In genomic region chr1:164858233-164858632, GRCh38 we compare ENCODE assay signal across 17 cellular contexts.
"Had no signal": no experiment of that assay in that cellular context is flagged by ENCODE, and none has a peak within 500 bp of the region (broad histone marks: within the 10 kb centered on the region; RNA-seq: fewer than 3 reads in every experiment).

No MANE protein-coding gene starts in this region.

- H3K9me3 ChIP-seq: lower lobe of right lung, psoas muscle, suprapubic skin had no signal

- H3K4me3 Mint-ChIP-seq: activated naive CD4-positive, alpha-beta T cell treated with anti-CD3 and anti-CD28 coated beads for 36 hours; activated T-helper 17 cell treated with anti-CD3 and anti-CD28 coated beads, Interleukin-2, amount 50 U/mL, for 72 hours; brain; naive thymus-derived CD8-positive, alpha-beta T cell had no signal

- H3K27ac Mint-ChIP-seq: activated naive CD4-positive, alpha-beta T cell treated with anti-CD3 and anti-CD28 coated beads for 36 hours; activated T-helper 17 cell treated with anti-CD3 and anti-CD28 coated beads, Interleukin-2, amount 50 U/mL, for 72 hours; brain; naive thymus-derived CD8-positive, alpha-beta T cell had no signal

- DNase-seq: activated CD4-positive, alpha-beta T cell treated with anti-CD3 and anti-CD28 coated beads for 4 hours; activated CD8-positive, alpha-beta memory T cell treated with anti-CD3 and anti-CD28 coated beads for 24 hours; activated naive CD4-positive, alpha-beta T cell treated with anti-CD3 and anti-CD28 coated beads for 36 hours; dorsolateral prefrontal cortex; foreskin keratinocyte; head of caudate nucleus; kidney; lower lobe of right lung; naive thymus-derived CD8-positive, alpha-beta T cell; psoas muscle; stimulated activated CD4-positive, alpha-beta T cell treated with anti-CD3 and anti-CD28 coated beads, Interleukin-4, amount 100 ng/mL, for 1 hour; stimulated activated CD8-positive, alpha-beta memory T cell treated with anti-CD3 and anti-CD28 coated beads, Interleukin-4, amount 100 ng/mL, for 48 hours; stimulated activated naive CD8-positive, alpha-beta T cell treated with anti-CD3 and anti-CD28 coated beads, Interleukin-15, Interleukin-2, amounts not matched to agents 100 U/mL and 50 U/mL, for 24 hours had no signal

- H3K27me3 ChIP-seq: dorsolateral prefrontal cortex, foreskin keratinocyte, suprapubic skin had no signal

- H3K4me1 Mint-ChIP-seq: activated T-helper 17 cell treated with anti-CD3 and anti-CD28 coated beads, Interleukin-2, amount 50 U/mL, for 72 hours; naive thymus-derived CD8-positive, alpha-beta T cell had no signal

- H3K27me3 Mint-ChIP-seq: activated T-helper 17 cell treated with anti-CD3 and anti-CD28 coated beads, Interleukin-2, amount 50 U/mL, for 72 hours; brain had no signal

- FAIRE-seq: kidney had no signal

- H3K4me3 ChIP-seq: dorsolateral prefrontal cortex, lower lobe of right lung, psoas muscle, suprapubic skin had no signal

- H3K27ac ChIP-seq: dorsolateral prefrontal cortex, foreskin keratinocyte, lower lobe of right lung, psoas muscle, suprapubic skin, VCaP had no signal

- H3K36me3 ChIP-seq: lower lobe of right lung, suprapubic skin had no signal

- H3K36me3 Mint-ChIP-seq: brain; naive thymus-derived CD8-positive, alpha-beta T cell had no signal

- H3K9me3 Mint-ChIP-seq: activated T-helper 17 cell treated with anti-CD3 and anti-CD28 coated beads, Interleukin-2, amount 50 U/mL, for 72 hours had no signal

- H3K4me1 ChIP-seq: foreskin keratinocyte, lower lobe of right lung, psoas muscle, suprapubic skin had no signal
